In genomic region chr12:54337280-54337842, GRCh38 we compare ENCODE assay signal across 7 cellular contexts. TPM values are rescaled to one million over a fixed set of nuclear protein-coding genes. Genes with fewer than 3 reads are reported as not detected.
A peak's percentile ranks its signal among the peaks of the same experiment; 100 is the strongest.
DNase-seq lines count a peak whose midpoint lies in the region; ATAC-seq and TF ChIP-seq lines count a peak whose summit lies in the region.
"Had no signal": no experiment of that assay in that cellular context is flagged by ENCODE, and none has a peak within 500 bp of the region (broad histone marks: within the 10 kb centered on the region; RNA-seq: fewer than 3 reads in every experiment).

No MANE protein-coding gene starts in this region.

- peaks cover 7 to 66% (median 32%) of the 10 kb centered on the region in 7 donors for H3K4me1 Mint-ChIP-seq in naive thymus-derived CD4-positive, alpha-beta T cell

- H3K36me3 ChIP-seq in gastroesophageal sphincter = peaks cover 0 to 21% of the 10 kb centered on the region in 2 donors
- H3K36me3 ChIP-seq in naive thymus-derived CD4-positive, alpha-beta T cell (ENCODE audit: control insufficient read depth in 2 of 3, insufficient read depth in 3 of 3, low read length in 3 of 3) = peaks cover 4 to 20% (median 5%) of the 10 kb centered on the region in 3 experiments

- POLR2A ChIA-PET in naive thymus-derived CD4-positive, alpha-beta T cell (lab: Charles Lee) = interaction anchor here (0.9 to 1.2 kb wide), 2 partner anchors 11 to 24 kb away, joined by 3 to 6 read pairs; no protein-coding TSS in a partner anchor

- peak in 2 of 4 experiments; percentile 15 to 51 for TF ChIP-seq CTCF in gastroesophageal sphincter (IDR thresholded peaks at IDR 0.05)

- peak overlapping the region in 3 of 4 donors; percentile 56 to 74 (median 71) for H3K27ac ChIP-seq in gastroesophageal sphincter
- peak overlapping the region; percentile 31 for H3K27ac ChIP-seq in temporal lobe (ENCODE audit: low read depth, low read length)
- H3K27ac ChIP-seq in naive thymus-derived CD4-positive, alpha-beta T cell (ENCODE audit: low read depth, low read length) = no peak overlapping the region

- no peak for TF ChIP-seq POLR2A in gastroesophageal sphincter (IDR thresholded peaks at IDR 0.05)

- H3K4me3 Mint-ChIP-seq in naive thymus-derived CD4-positive, alpha-beta T cell = no peak overlapping the region
- H3K4me3 Mint-ChIP-seq: activated naive CD4-positive, alpha-beta T cell treated with anti-CD3 and anti-CD28 coated beads, Interleukin-2, amount 10 ng/mL, durations not matched to agents 7 days and 5 days had no signal

- peaks cover 8 to 94% (median 22%) of the 10 kb centered on the region in 3 donors for H3K4me1 ChIP-seq in gastroesophageal sphincter
- H3K4me1 ChIP-seq in naive thymus-derived CD4-positive, alpha-beta T cell (ENCODE audit: control insufficient read depth in 2 of 2, insufficient read depth in 2 of 2, low read length in 2 of 2) = peaks cover 4 to 13% of the 10 kb centered on the region in 2 donors

- CTCF ChIA-PET in naive thymus-derived CD4-positive, alpha-beta T cell (lab: Charles Lee) = interaction anchor here (1.0 to 1.7 kb wide), 7 partner anchors 9 to 72 kb away, joined by 3 to 5 read pairs (median 4); partner anchors contain the start of gene COPZ1

- DNase-seq in NOMO-1 treated with dmso at 0.1 percent for 144 hours (lab: John Stamatoyannopoulos, UW; ENCODE audit: unreplicated experiment) = peak; percentile 17
- DNase-seq in naive thymus-derived CD4-positive, alpha-beta T cell = no peak
- DNase-seq: activated naive CD4-positive, alpha-beta T cell treated with anti-CD3 and anti-CD28 coated beads, Interleukin-2, amount 10 ng/mL, durations not matched to agents 7 days and 5 days had no signal

- no peaks in the 10 kb centered on the region for H3K27me3 Mint-ChIP-seq in naive thymus-derived CD4-positive, alpha-beta T cell
- H3K27me3 Mint-ChIP-seq: activated naive CD4-positive, alpha-beta T cell treated with anti-CD3 and anti-CD28 coated beads, Interleukin-2, amount 10 ng/mL, durations not matched to agents 7 days and 5 days had no signal

- H3K9me3 Mint-ChIP-seq in naive thymus-derived CD4-positive, alpha-beta T cell = no peaks in the 10 kb centered on the region
- H3K9me3 Mint-ChIP-seq: activated naive CD4-positive, alpha-beta T cell treated with anti-CD3 and anti-CD28 coated beads, Interleukin-2, amount 10 ng/mL, durations not matched to agents 7 days and 5 days had no signal

- peaks cover 4 to 25% (median 17%) of the 10 kb centered on the region in 5 donors for H3K36me3 Mint-ChIP-seq in naive thymus-derived CD4-positive, alpha-beta T cell

- intact Hi-C loops in naive thymus-derived CD4-positive, alpha-beta T cell (cut with micrococcal nuclease) = loop anchor here in 1 of 2 donors (2.0 kb wide), 1 partner anchor 15 kb away; no protein-coding TSS in a partner anchor

- peak overlapping the region in 2 of 9 donors; percentile 19 to 25 for H3K27ac Mint-ChIP-seq in naive thymus-derived CD4-positive, alpha-beta T cell
- H3K27ac Mint-ChIP-seq: activated naive CD4-positive, alpha-beta T cell treated with anti-CD3 and anti-CD28 coated beads, Interleukin-2, amount 10 ng/mL, durations not matched to agents 7 days and 5 days had no signal

- no peak overlapping the region for H3K4me3 ChIP-seq in gastroesophageal sphincter
- H3K4me3 ChIP-seq in naive thymus-derived CD4-positive, alpha-beta T cell (ENCODE audit: low read length) = no peak overlapping the region

- peak; percentile 44 for ATAC-seq in gastroesophageal sphincter
- no peak for ATAC-seq in HG03342 (IDR thresholded peaks at IDR 0.05; ENCODE audit: unreplicated experiment)
- no peak for ATAC-seq in naive thymus-derived CD4-positive, alpha-beta T cell
- no peak for ATAC-seq in GM21737 (IDR thresholded peaks at IDR 0.05; ENCODE audit: unreplicated experiment)

- no peaks in the 10 kb centered on the region for H3K27me3 ChIP-seq in gastroesophageal sphincter
- H3K27me3 ChIP-seq in naive thymus-derived CD4-positive, alpha-beta T cell (ENCODE audit: control insufficient read depth in 2 of 2, insufficient read depth in 2 of 2, low read length in 2 of 2) = no peaks in the 10 kb centered on the region

- 11 to 18% methylated on average over 3 of the region's 3 CpGs for WGBS in gastroesophageal sphincter (ENCODE audit: low coverage in 1 of 2), 2 donors

- TF ChIP-seq EP300 in gastroesophageal sphincter (IDR thresholded peaks at IDR 0.05) = no peak

- H3K9me3 ChIP-seq in gastroesophageal sphincter = no peaks in the 10 kb centered on the region
- H3K9me3 ChIP-seq in naive thymus-derived CD4-positive, alpha-beta T cell (ENCODE audit: control insufficient read depth in 2 of 3, low read length in 3 of 3) = no peaks in the 10 kb centered on the region

RNA-seq across cellular contexts. Expression of gene COPZ1, which starts 12.4 kb away (rescaled TPM):
- total RNA-seq in gastroesophageal sphincter = 100 to 1,000 TPM in 1 of 4 donors, 10 to 100 TPM in 3; 47.0 to 138 (median 57.5) TPM
- 52.6 TPM for total RNA-seq in temporal lobe
- 100 to 1,000 TPM in 1 of 5 experiments, 10 to 100 TPM in 4; 47.5 to 141 (median 80.0) TPM for total RNA-seq in naive thymus-derived CD4-positive, alpha-beta T cell
- polyA plus RNA-seq in naive thymus-derived CD4-positive, alpha-beta T cell = 100 to 1,000 TPM; 131 to 171 TPM

RNA-seq across cellular contexts. Expression of gene GPR84, which starts 26.9 kb away (rescaled TPM):
- under 1 TPM in 1 of 4 donors, not detected in 3; 0.54 TPM for total RNA-seq in gastroesophageal sphincter
- not detected for total RNA-seq in temporal lobe
- 10 to 100 TPM in 1 of 5 experiments, 1 to 10 TPM in 2, not detected in 2; 1.2 to 13.1 (median 3.9) TPM for total RNA-seq in naive thymus-derived CD4-positive, alpha-beta T cell
- polyA plus RNA-seq in naive thymus-derived CD4-positive, alpha-beta T cell = not detected

RNA-seq across cellular contexts. Expression of gene NFE2, which starts 36.5 kb away (rescaled TPM):
- total RNA-seq in gastroesophageal sphincter = 1 to 10 TPM in 1 of 4 donors, under 1 TPM in 2, not detected in 1; 0.37 to 1.6 (median 0.77) TPM
- total RNA-seq in temporal lobe = 0.98 TPM
- total RNA-seq in naive thymus-derived CD4-positive, alpha-beta T cell = 10 to 100 TPM in 1 of 5 experiments, 1 to 10 TPM in 1, not detected in 3; 2.0 to 23.3 TPM
- polyA plus RNA-seq in naive thymus-derived CD4-positive, alpha-beta T cell = under 1 TPM in 1 of 2 donors, not detected in 1; 0.61 TPM

RNA-seq across cellular contexts. Expression of gene ZNF385A, which starts 47.2 kb away (rescaled TPM):
- total RNA-seq in gastroesophageal sphincter (10 to 100 TPM in 3 of 4 donors, 1 to 10 TPM in 1; 7.5 to 28.0 (median 19.5) TPM), temporal lobe (2.0 TPM)
- total RNA-seq in naive thymus-derived CD4-positive, alpha-beta T cell = 10 to 100 TPM in 1 of 5 experiments, 1 to 10 TPM in 4; 1.3 to 69.9 (median 1.4) TPM
- under 1 TPM; 0.39 to 0.78 TPM for polyA plus RNA-seq in naive thymus-derived CD4-positive, alpha-beta T cell

RNA-seq across cellular contexts. Expression of gene HNRNPA1, which starts 56.8 kb away (rescaled TPM):
- total RNA-seq in gastroesophageal sphincter (100 to 1,000 TPM; 250 to 459 (median 349) TPM), temporal lobe (627 TPM)
- 1,000 to 10,000 TPM; 1,019 to 1,660 (median 1,193) TPM for total RNA-seq in naive thymus-derived CD4-positive, alpha-beta T cell
- 1,000 to 10,000 TPM in 1 of 2 donors, 100 to 1,000 TPM in 1; 933 to 1,045 TPM for polyA plus RNA-seq in naive thymus-derived CD4-positive, alpha-beta T cell
